In the genomic region with DNA sequence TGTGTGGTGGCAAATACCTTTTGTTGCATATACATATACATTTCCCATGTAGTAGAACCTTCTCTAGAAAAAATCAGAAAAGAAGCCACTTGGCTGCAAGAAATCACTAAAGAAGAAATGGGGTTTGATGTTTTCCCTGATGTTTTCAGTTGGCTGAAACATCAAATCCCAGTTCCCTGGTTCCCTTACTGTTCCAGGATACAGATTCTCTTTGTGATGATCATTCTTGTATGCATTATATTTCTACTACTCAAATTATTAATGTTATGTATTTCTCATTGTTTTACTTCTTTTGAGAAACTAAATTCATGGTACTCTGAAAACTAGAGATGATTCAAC, we compare ENCODE assay signal across 10 cellular contexts. TPM values are rescaled to one million over a fixed set of nuclear protein-coding genes. Genes with fewer than 3 reads are reported as not detected.
DNase-seq lines count a peak whose midpoint lies in the region; ATAC-seq, FAIRE-seq and TF ChIP-seq lines count a peak whose summit lies in the region.
"Had no signal": no experiment of that assay in that cellular context is flagged by ENCODE, and none has a peak within 500 bp of the region (broad histone marks: within the 10 kb centered on the region; RNA-seq: fewer than 3 reads in every experiment).

No MANE protein-coding gene starts in this region.

- TF ChIP-seq CTCF in GM12865 (IDR thresholded peaks at IDR 0.05; ENCODE audit: insufficient read depth, low read depth, low read length, missing control alignments) (no peak), Panc1 (IDR thresholded peaks at IDR 0.05) (no peak), gastroesophageal sphincter (IDR thresholded peaks at IDR 0.05) (no peak), D721Med (IDR thresholded peaks at IDR 0.05; ENCODE audit: insufficient read depth, missing control alignments) (no peak)

- CTCF ChIA-PET in Panc1 (lab: Charles Lee) = interaction anchor here (0.8 kb wide), 1 partner anchor 48 kb away, joined by 3 read pairs; no protein-coding TSS in a partner anchor

- TF ChIP-seq EP300 in gastroesophageal sphincter (IDR thresholded peaks at IDR 0.05) = no peak

- H3K4me3 ChIP-seq in GM12865 (ENCODE audit: low read depth, low read length) (peak overlapping the region; percentile 63), Panc1 (ENCODE audit: low read depth in 2 of 2, low read length in 2 of 2) (peak overlapping the region; percentile 64 to 73), gastroesophageal sphincter (peak overlapping the region; percentile 28 to 56), skin epidermis (peak overlapping the region; percentile 23 to 55 (median 40))

- TF ChIP-seq POLR2A in gastroesophageal sphincter (IDR thresholded peaks at IDR 0.05) = no peak

- H3K27me3 ChIP-seq in Panc1 (ENCODE audit: control insufficient read depth, insufficient read depth, low read length) = no peaks in the 10 kb centered on the region
- H3K27me3 ChIP-seq in gastroesophageal sphincter = no peaks in the 10 kb centered on the region

- DNase-seq in GM12865 (ENCODE audit: low read depth) (no peak), Panc1 (ENCODE audit: low read depth, low spot score) (no peak), cerebellar cortex (ENCODE audit: low spot score) (no peak), GM19240 (ENCODE audit: insufficient read length, low spot score) (no peak), D721Med (ENCODE audit: insufficient read length, low spot score) (no peak)

- no TSS peak for BruUV-seq in Panc1 (replicated peaks; lab: Mats Ljungman, UMichigan)

- H3K9me3 ChIP-seq in Panc1 (ENCODE audit: control insufficient read depth, insufficient read depth, low read depth, low read length) (peaks cover 17% of the 10 kb centered on the region; the same call in 1 of the 2 replicates), gastroesophageal sphincter (peaks cover 0 to 17% (median 0%) of the 10 kb centered on the region in 3 donors)

- intact Hi-C loops in Panc1 (cut with micrococcal nuclease; ENCODE audit: unreplicated experiment) = no loop called here

- peak overlapping the region; percentile 99 for H3K27ac ChIP-seq in Panc1 (ENCODE audit: low read length)
- H3K27ac ChIP-seq in gastroesophageal sphincter = peak overlapping the region; percentile 92 to 95 (median 93)
- peak overlapping the region in 19 of 21 experiments; percentile 97 to 100 (median 100) for H3K27ac ChIP-seq in skin epidermis

- peaks cover 6% of the 10 kb centered on the region for H3K4me1 ChIP-seq in Panc1 (ENCODE audit: control insufficient read depth, insufficient read depth, low read length)
- peaks cover 0 to 29% (median 5%) of the 10 kb centered on the region in 3 donors for H3K4me1 ChIP-seq in gastroesophageal sphincter

- FAIRE-seq in D721Med (lab: Jason Lieb, UNC) = no peak
- FAIRE-seq: TTC549 had no signal

- POLR2A ChIA-PET in Panc1 (lab: Charles Lee) = interaction anchor here (0.9 kb wide), 1 partner anchor 275 kb away, joined by 3 read pairs; no protein-coding TSS in a partner anchor

- H3K36me3 ChIP-seq in Panc1 (ENCODE audit: control insufficient read depth, insufficient read depth, low read length) = no peaks in the 10 kb centered on the region
- no peaks in the 10 kb centered on the region for H3K36me3 ChIP-seq in gastroesophageal sphincter

- ATAC-seq in Panc1 = no peak
- ATAC-seq in gastroesophageal sphincter = no peak
- ATAC-seq in GM21529 (IDR thresholded peaks at IDR 0.05; ENCODE audit: unreplicated experiment) = no peak

- in situ Hi-C loops in Panc1 (cut with HindIII; ENCODE audit: low pct_unique_long_range_greater_than_20kb, low sequenced_read_pairs) = no loop called here

RNA-seq across cellular contexts. Expression of gene RNU1-2, which starts 7.6 kb away (rescaled TPM):
- total RNA-seq in Panc1 (2021; ENCODE audit: unreplicated experiment) = 1,290 TPM
- 2.5 TPM for polyA plus RNA-seq in Panc1 (2012; ENCODE audit: insufficient read length)
- under 1 TPM in 3 of 4 donors, not detected in 1; under 0.01 TPM for total RNA-seq in gastroesophageal sphincter
- polyA plus RNA-seq: IgD-negative memory B cell had no signal

RNA-seq across cellular contexts. Expression of gene CROCC, which starts 18.3 kb away (rescaled TPM):
- total RNA-seq in Panc1 (2021; ENCODE audit: unreplicated experiment) (13.6 TPM), gastroesophageal sphincter (10 to 100 TPM in 3 of 4 donors, 1 to 10 TPM in 1; 8.0 to 34.5 (median 30.0) TPM)
- polyA plus RNA-seq in Panc1 (2012; ENCODE audit: insufficient read length) = 27.4 TPM

Comparison
In these comparisons a context has a peak if more than half of its experiments do, and no peak if none do; other contexts are left out.
1. RNA of gene RNU1-2, which starts 7.6 kb away (total RNA-seq): 1,290 TPM in Panc1 (single experiment); under 0.01 TPM in gastroesophageal sphincter; every median in the first group is over 1,000 times any median in the second.
2. Peak in every context shown above with its lines, with median percentiles within 50 percentile points of each other: H3K4me3 ChIP-seq and H3K27ac ChIP-seq.